Comparison of ENCODE assay signal across 9 cellular contexts in the genomic region with DNA sequence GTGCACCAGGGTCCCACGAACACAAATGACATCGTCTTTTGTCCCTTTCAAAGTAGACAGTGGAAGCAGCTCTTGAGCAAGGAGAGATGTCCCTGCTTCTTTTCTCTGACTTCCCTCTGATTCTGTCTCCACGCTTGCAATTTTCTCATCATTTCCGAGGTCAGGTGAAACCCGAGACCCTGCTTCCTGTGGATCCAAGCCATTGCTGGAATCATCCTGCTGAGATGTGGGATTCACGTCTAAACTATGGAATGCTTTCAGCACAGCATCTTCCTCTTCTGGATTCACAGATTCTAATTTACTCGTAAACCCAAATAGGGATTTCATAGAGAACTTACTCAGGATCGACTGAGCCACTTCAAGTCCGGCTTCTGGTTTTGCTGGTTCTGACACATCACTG.
A peak's percentile ranks its signal among the peaks of the same experiment; 100 is the strongest.
DNase-seq lines count a peak whose midpoint lies in the region; ATAC-seq and TF ChIP-seq lines count a peak whose summit lies in the region.
"Had no signal": no experiment of that assay in that cellular context is flagged by ENCODE, and none has a peak within 500 bp of the region (broad histone marks: within the 10 kb centered on the region; RNA-seq: fewer than 3 reads in every experiment).

No MANE protein-coding gene starts in this region.

- 82 to 84% methylated on average over 7 to 9 of the region's 9 CpGs for WGBS in endodermal cell (ENCODE audit: insufficient coverage in 1 of 2, insufficient read length in 1 of 2), 2 experiments
- 60 to 62% (median 62%) methylated on average over 9 of the region's 9 CpGs for WGBS in ovary, 3 donors
- 50 to 58% methylated on average over 9 of the region's 9 CpGs for WGBS in tibial nerve, 2 donors

- TF ChIP-seq CTCF in endodermal cell (conservative IDR thresholded peaks at IDR 0.05) (no peak), ovary (IDR thresholded peaks at IDR 0.05) (no peak), tibial nerve (IDR thresholded peaks at IDR 0.05) (no peak)

- ATAC-seq in HG02884 (IDR thresholded peaks at IDR 0.05; ENCODE audit: unreplicated experiment): no peak
- no peak for ATAC-seq in sciatic nerve

- no peak overlapping the region for H3K9ac ChIP-seq in endodermal cell (ENCODE audit: extremely low read depth, low read length, poor library complexity, severe bottlenecking)

- H3K4me1 ChIP-seq in CD8-positive, alpha-beta memory T cell (ENCODE audit: insufficient read depth, low read length): peaks cover 10% of the 10 kb centered on the region
- H3K4me1 ChIP-seq in endodermal cell (ENCODE audit: control insufficient read depth, insufficient read depth, low read length): no peaks in the 10 kb centered on the region
- no peaks in the 10 kb centered on the region for H3K4me1 ChIP-seq in ovary (ENCODE audit: insufficient read depth)
- H3K4me1 ChIP-seq in tibial nerve: peaks cover 0 to 26% (median 0%) of the 10 kb centered on the region in 4 donors

- intact Hi-C loops in ovary (cut with DNase I): no loop called here
- intact Hi-C loops in sciatic nerve (cut with DNase I): no loop called here

- peaks cover 0 to 7% (median 0%) of the 10 kb centered on the region in 3 donors for H3K36me3 Mint-ChIP-seq in CD8-positive, alpha-beta memory T cell
- H3K36me3 Mint-ChIP-seq in endodermal cell (ENCODE audit: low read depth): no peaks in the 10 kb centered on the region

- peak overlapping the region; percentile 39 for H3K4me3 ChIP-seq in CD8-positive, alpha-beta memory T cell (ENCODE audit: low read length)
- H3K4me3 ChIP-seq in MG63 (peak overlapping the region; percentile 23), endodermal cell (ENCODE audit: low read length) (no peak overlapping the region), ovary (peak overlapping the region; percentile 9), tibial nerve (peak overlapping the region in 1 of 4 donors; percentile 28)

- H3K27me3 ChIP-seq in CD8-positive, alpha-beta memory T cell (ENCODE audit: insufficient read depth, low read length, poor library complexity, severe bottlenecking): no peaks in the 10 kb centered on the region
- H3K27me3 ChIP-seq in MG63 (no peaks in the 10 kb centered on the region), endodermal cell (ENCODE audit: control insufficient read depth, insufficient read depth, low read length, poor library complexity, severe bottlenecking) (no peaks in the 10 kb centered on the region), ovary (no peaks in the 10 kb centered on the region), tibial nerve (no peaks in the 10 kb centered on the region)

- H3K27ac ChIP-seq in CD8-positive, alpha-beta memory T cell (ENCODE audit: low read depth, low read length): no peak overlapping the region
- no peak overlapping the region for H3K27ac ChIP-seq in endodermal cell (ENCODE audit: low read depth, low read length)
- H3K27ac ChIP-seq in ovary: no peak overlapping the region
- peak overlapping the region in 1 of 4 donors; percentile 43 for H3K27ac ChIP-seq in tibial nerve

- TF ChIP-seq POLR2A in ovary (IDR thresholded peaks at IDR 0.05) (no peak), tibial nerve (IDR thresholded peaks at IDR 0.05) (no peak)

- no peak for TF ChIP-seq EP300 in ovary (IDR thresholded peaks at IDR 0.05)
- no peak for TF ChIP-seq EP300 in tibial nerve (IDR thresholded peaks at IDR 0.05)

- no peaks in the 10 kb centered on the region for H3K36me3 ChIP-seq in CD8-positive, alpha-beta memory T cell (ENCODE audit: insufficient read depth, low read length)
- H3K36me3 ChIP-seq in MG63 (no peaks in the 10 kb centered on the region), endodermal cell (ENCODE audit: control insufficient read depth, insufficient read depth, low read length) (no peaks in the 10 kb centered on the region), ovary (no peaks in the 10 kb centered on the region), tibial nerve (no peaks in the 10 kb centered on the region)

- peaks cover 0 to 11% (median 0%) of the 10 kb centered on the region in 5 donors for H3K9me3 Mint-ChIP-seq in CD8-positive, alpha-beta memory T cell
- H3K9me3 Mint-ChIP-seq in endodermal cell: no peaks in the 10 kb centered on the region

- POLR2A ChIA-PET in CD8-positive, alpha-beta memory T cell (lab: Charles Lee): no interaction called here

- peak overlapping the region in 1 of 7 donors; percentile 54 for H3K4me3 Mint-ChIP-seq in CD8-positive, alpha-beta memory T cell
- peak overlapping the region; percentile 41 for H3K4me3 Mint-ChIP-seq in endodermal cell

- peaks cover 0 to 2% of the 10 kb centered on the region in 2 donors for H3K27me3 Mint-ChIP-seq in CD8-positive, alpha-beta memory T cell
- peaks cover 10% of the 10 kb centered on the region for H3K27me3 Mint-ChIP-seq in endodermal cell (ENCODE audit: insufficient read depth)

- H3K9me3 ChIP-seq in CD8-positive, alpha-beta memory T cell (ENCODE audit: low read length): no peaks in the 10 kb centered on the region
- H3K9me3 ChIP-seq in MG63: no peaks in the 10 kb centered on the region
- no peaks in the 10 kb centered on the region for H3K9me3 ChIP-seq in endodermal cell (ENCODE audit: control insufficient read depth, low read length)
- no peaks in the 10 kb centered on the region for H3K9me3 ChIP-seq in ovary
- no peaks in the 10 kb centered on the region for H3K9me3 ChIP-seq in tibial nerve

- peaks cover 0 to 29% (median 11%) of the 10 kb centered on the region in 3 donors for H3K4me1 Mint-ChIP-seq in CD8-positive, alpha-beta memory T cell
- H3K4me1 Mint-ChIP-seq in endodermal cell: peaks cover 26% of the 10 kb centered on the region

- CTCF ChIA-PET in CD8-positive, alpha-beta memory T cell (lab: Charles Lee): no interaction called here

- DNase-seq in CD8-positive, alpha-beta memory T cell: no peak
- DNase-seq in MG63 (peak; percentile 56), endodermal cell (peak; percentile 62), ovary (no peak), NCI-H2029 treated with DMSO at 0.1 percent for 48 hours (lab: John Stamatoyannopoulos, UW) (no peak), sciatic nerve (ENCODE audit: low spot score) (no peak), tibial nerve (ENCODE audit: low spot score in 2 of 2) (no peak)
- DNase-seq: stimulated activated CD4-positive, alpha-beta T cell treated with anti-CD3 and anti-CD28 coated beads, Interleukin-1b, Interleukin-23, amount 100 ng/mL, for 48 hours had no signal

- H3K27ac Mint-ChIP-seq in CD8-positive, alpha-beta memory T cell: peak overlapping the region in 1 of 8 donors; percentile 55
- no peak overlapping the region for H3K27ac Mint-ChIP-seq in endodermal cell

Comparison
In these comparisons a context has a peak if more than half of its experiments do, and no peak if none do; other contexts are left out.
1. DNase-seq: peak in MG63 (single experiment) and endodermal cell (single experiment); none in CD8-positive, alpha-beta memory T cell (0 of 5), ovary (0 of 5), NCI-H2029 treated with DMSO at 0.1 percent for 48 hours (single experiment), sciatic nerve (single experiment) and tibial nerve (0 of 2).